In the genomic region with DNA sequence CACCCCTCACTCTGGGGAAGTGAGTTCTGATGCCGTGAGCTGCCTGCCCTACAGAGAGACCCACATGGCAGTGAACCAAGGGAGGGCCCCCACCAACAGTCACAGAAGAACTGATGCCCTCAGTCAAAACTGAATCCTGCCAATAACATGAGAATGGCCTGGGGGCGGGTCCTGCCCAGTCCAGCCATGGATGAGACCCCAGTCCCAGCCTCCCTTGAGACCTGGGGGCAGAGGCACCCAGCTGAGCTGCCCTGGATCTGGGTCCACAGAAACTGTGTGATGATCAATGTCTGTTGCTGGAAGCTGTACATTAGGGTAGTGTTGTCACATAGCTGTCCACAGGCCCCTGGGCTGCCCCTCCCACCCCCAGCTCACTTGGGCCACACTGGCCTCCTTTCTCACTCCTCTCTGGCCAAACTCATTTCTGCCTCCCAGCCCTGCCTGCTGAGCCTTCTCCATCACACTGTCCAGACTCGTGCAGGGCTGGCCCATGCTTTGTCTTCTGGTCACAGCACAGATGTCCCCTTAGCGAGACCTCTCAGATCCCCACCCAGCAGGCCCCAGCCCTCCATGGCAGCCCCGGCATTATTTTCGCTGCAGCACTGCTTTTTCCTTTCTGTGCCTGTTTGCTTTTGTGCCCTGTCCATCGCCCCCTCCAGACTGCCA, we compare ENCODE assay signal across 3 cellular contexts.
TF ChIP-seq lines count a peak whose summit lies in the region.

No MANE protein-coding gene starts in this region.

TF ChIP-seq in A549, 52 proteins besides CTCF, POLR2A, EP300 and RAD21:
- TF ChIP-seq FOSB (CRISPR knock-in tag; IDR thresholded peaks at IDR 0.05) (no peak), BHLHE40 (IDR thresholded peaks at IDR 0.05; ENCODE audit: low read depth, low read length) (no peak), SREBF2 (IDR thresholded peaks at IDR 0.05) (no peak), ZC3H11A (IDR thresholded peaks at IDR 0.05) (no peak), MYC (IDR thresholded peaks at IDR 0.05; ENCODE audit: borderline replicate concordance, low read length) (no peak), SMC3 (IDR thresholded peaks at IDR 0.05) (no peak), ZNF302 (CRISPR knock-in tag; IDR thresholded peaks at IDR 0.05) (no peak), MAZ (IDR thresholded peaks at IDR 0.05; ENCODE audit: borderline replicate concordance, low read depth, low read length) (no peak), TFCP2L1 (CRISPR knock-in tag; IDR thresholded peaks at IDR 0.05) (no peak), HOXB5 (CRISPR knock-in tag; IDR thresholded peaks at IDR 0.05) (no peak)
- TF ChIP-seq, protein P1, sequence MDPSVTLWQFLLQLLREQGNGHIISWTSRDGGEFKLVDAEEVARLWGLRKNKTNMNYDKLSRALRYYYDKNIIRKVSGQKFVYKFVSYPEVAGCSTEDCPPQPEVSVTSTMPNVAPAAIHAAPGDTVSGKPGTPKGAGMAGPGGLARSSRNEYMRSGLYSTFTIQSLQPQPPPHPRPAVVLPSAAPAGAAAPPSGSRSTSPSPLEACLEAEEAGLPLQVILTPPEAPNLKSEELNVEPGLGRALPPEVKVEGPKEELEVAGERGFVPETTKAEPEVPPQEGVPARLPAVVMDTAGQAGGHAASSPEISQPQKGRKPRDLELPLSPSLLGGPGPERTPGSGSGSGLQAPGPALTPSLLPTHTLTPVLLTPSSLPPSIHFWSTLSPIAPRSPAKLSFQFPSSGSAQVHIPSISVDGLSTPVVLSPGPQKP (IDR thresholded peaks at IDR 0.05; ENCODE audit: low read depth, low read length) = no peak

TF ChIP-seq in GM12878, 131 proteins besides CTCF, POLR2A, EP300 and RAD21:
- TF ChIP-seq NRF1 (conservative IDR thresholded peaks at IDR 0.05; ENCODE audit: low read depth, low read length) = no peak
- TF ChIP-seq KLF5 (IDR thresholded peaks at IDR 0.05; ENCODE audit: partially characterized antibody) = no peak
- no peak for TF ChIP-seq DPF2 (IDR thresholded peaks at IDR 0.05)
- TF ChIP-seq, protein P2, sequence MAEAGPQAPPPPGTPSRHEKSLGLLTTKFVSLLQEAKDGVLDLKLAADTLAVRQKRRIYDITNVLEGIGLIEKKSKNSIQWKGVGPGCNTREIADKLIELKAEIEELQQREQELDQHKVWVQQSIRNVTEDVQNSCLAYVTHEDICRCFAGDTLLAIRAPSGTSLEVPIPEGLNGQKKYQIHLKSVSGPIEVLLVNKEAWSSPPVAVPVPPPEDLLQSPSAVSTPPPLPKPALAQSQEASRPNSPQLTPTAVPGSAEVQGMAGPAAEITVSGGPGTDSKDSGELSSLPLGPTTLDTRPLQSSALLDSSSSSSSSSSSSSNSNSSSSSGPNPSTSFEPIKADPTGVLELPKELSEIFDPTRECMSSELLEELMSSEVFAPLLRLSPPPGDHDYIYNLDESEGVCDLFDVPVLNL (IDR thresholded peaks at IDR 0.05; ENCODE audit: low read depth, low read length) = no peak
- TF ChIP-seq MEF2A (IDR thresholded peaks at IDR 0.05; ENCODE audit: insufficient read depth, low read depth, low read length) = no peak
- TF ChIP-seq FOXK2 (IDR thresholded peaks at IDR 0.05) = no peak
TF ChIP-seq in GM12878: peak in this region for 0.

TF ChIP-seq in GM23338, 12 proteins besides CTCF, POLR2A, EP300 and RAD21:
- TF ChIP-seq ZNF331 (CRISPR knock-in tag; IDR thresholded peaks at IDR 0.05; ENCODE audit: low read depth) (no peak), EZH2 (IDR thresholded peaks at IDR 0.05; ENCODE audit: low read depth, unreplicated experiment) (no peak), EZH2phosphoT487 (IDR thresholded peaks at IDR 0.05; ENCODE audit: unreplicated experiment) (no peak), POLR2AphosphoS5 (IDR thresholded peaks at IDR 0.05; ENCODE audit: low read depth) (no peak), JUNB (IDR thresholded peaks at IDR 0.05; ENCODE audit: unreplicated experiment) (no peak), CREB1 (CRISPR knock-in tag; IDR thresholded peaks at IDR 0.05; ENCODE audit: low read depth) (no peak), NANOG (IDR thresholded peaks at IDR 0.05; ENCODE audit: borderline replicate concordance) (no peak), STAT1 (IDR thresholded peaks at IDR 0.05; ENCODE audit: unreplicated experiment) (no peak), ZNF114 (CRISPR knock-in tag; IDR thresholded peaks at IDR 0.05) (no peak)
- TF ChIP-seq, protein P3, sequence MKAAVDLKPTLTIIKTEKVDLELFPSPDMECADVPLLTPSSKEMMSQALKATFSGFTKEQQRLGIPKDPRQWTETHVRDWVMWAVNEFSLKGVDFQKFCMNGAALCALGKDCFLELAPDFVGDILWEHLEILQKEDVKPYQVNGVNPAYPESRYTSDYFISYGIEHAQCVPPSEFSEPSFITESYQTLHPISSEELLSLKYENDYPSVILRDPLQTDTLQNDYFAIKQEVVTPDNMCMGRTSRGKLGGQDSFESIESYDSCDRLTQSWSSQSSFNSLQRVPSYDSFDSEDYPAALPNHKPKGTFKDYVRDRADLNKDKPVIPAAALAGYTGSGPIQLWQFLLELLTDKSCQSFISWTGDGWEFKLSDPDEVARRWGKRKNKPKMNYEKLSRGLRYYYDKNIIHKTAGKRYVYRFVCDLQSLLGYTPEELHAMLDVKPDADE (IDR thresholded peaks at IDR 0.05) = no peak
- TF ChIP-seq, protein P4, sequence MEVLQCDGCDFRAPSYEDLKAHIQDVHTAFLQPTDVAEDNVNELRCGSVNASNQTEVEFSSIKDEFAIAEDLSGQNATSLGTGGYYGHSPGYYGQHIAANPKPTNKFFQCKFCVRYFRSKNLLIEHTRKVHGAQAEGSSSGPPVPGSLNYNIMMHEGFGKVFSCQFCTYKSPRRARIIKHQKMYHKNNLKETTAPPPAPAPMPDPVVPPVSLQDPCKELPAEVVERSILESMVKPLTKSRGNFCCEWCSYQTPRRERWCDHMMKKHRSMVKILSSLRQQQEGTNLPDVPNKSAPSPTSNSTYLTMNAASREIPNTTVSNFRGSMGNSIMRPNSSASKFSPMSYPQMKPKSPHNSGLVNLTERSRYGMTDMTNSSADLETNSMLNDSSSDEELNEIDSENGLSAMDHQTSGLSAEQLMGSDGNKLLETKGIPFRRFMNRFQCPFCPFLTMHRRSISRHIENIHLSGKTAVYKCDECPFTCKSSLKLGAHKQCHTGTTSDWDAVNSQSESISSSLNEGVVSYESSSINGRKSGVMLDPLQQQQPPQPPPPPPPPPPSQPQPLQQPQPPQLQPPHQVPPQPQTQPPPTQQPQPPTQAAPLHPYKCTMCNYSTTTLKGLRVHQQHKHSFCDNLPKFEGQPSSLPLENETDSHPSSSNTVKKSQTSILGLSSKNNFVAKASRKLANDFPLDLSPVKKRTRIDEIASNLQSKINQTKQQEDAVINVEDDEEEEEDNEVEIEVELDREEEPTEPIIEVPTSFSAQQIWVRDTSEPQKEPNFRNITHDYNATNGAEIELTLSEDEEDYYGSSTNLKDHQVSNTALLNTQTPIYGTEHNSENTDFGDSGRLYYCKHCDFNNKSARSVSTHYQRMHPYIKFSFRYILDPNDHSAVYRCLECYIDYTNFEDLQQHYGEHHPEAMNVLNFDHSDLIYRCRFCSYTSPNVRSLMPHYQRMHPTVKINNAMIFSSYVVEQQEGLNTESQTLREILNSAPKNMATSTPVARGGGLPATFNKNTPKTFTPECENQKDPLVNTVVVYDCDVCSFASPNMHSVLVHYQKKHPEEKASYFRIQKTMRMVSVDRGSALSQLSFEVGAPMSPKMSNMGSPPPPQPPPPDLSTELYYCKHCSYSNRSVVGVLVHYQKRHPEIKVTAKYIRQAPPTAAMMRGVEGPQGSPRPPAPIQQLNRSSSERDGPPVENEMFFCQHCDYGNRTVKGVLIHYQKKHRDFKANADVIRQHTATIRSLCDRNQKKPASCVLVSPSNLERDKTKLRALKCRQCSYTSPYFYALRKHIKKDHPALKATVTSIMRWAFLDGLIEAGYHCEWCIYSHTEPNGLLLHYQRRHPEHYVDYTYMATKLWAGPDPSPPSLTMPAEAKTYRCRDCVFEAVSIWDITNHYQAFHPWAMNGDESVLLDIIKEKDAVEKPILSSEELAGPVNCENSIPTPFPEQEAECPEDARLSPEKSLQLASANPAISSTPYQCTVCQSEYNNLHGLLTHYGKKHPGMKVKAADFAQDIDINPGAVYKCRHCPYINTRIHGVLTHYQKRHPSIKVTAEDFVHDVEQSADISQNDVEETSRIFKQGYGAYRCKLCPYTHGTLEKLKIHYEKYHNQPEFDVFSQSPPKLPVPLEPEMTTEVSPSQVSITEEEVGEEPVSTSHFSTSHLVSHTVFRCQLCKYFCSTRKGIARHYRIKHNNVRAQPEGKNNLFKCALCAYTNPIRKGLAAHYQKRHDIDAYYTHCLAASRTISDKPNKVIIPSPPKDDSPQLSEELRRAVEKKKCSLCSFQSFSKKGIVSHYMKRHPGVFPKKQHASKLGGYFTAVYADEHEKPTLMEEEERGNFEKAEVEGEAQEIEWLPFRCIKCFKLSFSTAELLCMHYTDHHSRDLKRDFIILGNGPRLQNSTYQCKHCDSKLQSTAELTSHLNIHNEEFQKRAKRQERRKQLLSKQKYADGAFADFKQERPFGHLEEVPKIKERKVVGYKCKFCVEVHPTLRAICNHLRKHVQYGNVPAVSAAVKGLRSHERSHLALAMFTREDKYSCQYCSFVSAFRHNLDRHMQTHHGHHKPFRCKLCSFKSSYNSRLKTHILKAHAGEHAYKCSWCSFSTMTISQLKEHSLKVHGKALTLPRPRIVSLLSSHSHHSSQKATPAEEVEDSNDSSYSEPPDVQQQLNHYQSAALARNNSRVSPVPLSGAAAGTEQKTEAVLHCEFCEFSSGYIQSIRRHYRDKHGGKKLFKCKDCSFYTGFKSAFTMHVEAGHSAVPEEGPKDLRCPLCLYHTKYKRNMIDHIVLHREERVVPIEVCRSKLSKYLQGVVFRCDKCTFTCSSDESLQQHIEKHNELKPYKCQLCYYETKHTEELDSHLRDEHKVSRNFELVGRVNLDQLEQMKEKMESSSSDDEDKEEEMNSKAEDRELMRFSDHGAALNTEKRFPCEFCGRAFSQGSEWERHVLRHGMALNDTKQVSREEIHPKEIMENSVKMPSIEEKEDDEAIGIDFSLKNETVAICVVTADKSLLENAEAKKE (CRISPR knock-in tag; IDR thresholded peaks at IDR 0.05) = no peak
- TF ChIP-seq, protein P5, sequence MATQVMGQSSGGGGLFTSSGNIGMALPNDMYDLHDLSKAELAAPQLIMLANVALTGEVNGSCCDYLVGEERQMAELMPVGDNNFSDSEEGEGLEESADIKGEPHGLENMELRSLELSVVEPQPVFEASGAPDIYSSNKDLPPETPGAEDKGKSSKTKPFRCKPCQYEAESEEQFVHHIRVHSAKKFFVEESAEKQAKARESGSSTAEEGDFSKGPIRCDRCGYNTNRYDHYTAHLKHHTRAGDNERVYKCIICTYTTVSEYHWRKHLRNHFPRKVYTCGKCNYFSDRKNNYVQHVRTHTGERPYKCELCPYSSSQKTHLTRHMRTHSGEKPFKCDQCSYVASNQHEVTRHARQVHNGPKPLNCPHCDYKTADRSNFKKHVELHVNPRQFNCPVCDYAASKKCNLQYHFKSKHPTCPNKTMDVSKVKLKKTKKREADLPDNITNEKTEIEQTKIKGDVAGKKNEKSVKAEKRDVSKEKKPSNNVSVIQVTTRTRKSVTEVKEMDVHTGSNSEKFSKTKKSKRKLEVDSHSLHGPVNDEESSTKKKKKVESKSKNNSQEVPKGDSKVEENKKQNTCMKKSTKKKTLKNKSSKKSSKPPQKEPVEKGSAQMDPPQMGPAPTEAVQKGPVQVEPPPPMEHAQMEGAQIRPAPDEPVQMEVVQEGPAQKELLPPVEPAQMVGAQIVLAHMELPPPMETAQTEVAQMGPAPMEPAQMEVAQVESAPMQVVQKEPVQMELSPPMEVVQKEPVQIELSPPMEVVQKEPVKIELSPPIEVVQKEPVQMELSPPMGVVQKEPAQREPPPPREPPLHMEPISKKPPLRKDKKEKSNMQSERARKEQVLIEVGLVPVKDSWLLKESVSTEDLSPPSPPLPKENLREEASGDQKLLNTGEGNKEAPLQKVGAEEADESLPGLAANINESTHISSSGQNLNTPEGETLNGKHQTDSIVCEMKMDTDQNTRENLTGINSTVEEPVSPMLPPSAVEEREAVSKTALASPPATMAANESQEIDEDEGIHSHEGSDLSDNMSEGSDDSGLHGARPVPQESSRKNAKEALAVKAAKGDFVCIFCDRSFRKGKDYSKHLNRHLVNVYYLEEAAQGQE (IDR thresholded peaks at IDR 0.05; ENCODE audit: unreplicated experiment) = no peak
